ENCODE assay signal across 24 cellular contexts in genomic region chr6:34484391-34484790, GRCh38. TPM values are rescaled to one million over a fixed set of nuclear protein-coding genes. Genes with fewer than 3 reads are reported as not detected.
DNase-seq lines count a peak whose midpoint lies in the region; ATAC-seq lines count a peak whose summit lies in the region.
"Had no signal": no experiment of that assay in that cellular context is flagged by ENCODE, and none has a peak within 500 bp of the region (broad histone marks: within the 10 kb centered on the region; RNA-seq: fewer than 3 reads in every experiment).

No MANE protein-coding gene starts in this region.

- H3K36me3 Mint-ChIP-seq in activated T-cell treated with anti-CD3 and anti-CD28 coated beads, Interleukin-2, amount 50 U/mL, for 4 hours (ENCODE audit: insufficient read depth) = no peaks in the 10 kb centered on the region
- H3K36me3 Mint-ChIP-seq in activated T-helper 17 cell treated with anti-CD3 and anti-CD28 coated beads, Interleukin-2, amount 50 U/mL, for 72 hours (ENCODE audit: low read depth) = no peaks in the 10 kb centered on the region
- no peaks in the 10 kb centered on the region for H3K36me3 Mint-ChIP-seq in natural killer cell treated with Interleukin-12 subunit alpha and Interleukin-12 subunit beta and Interleukin-15 and Interleukin-18, amount 100 ng/mL, for 72 hours
- H3K36me3 Mint-ChIP-seq: CD14-positive monocyte; immature natural killer cell; neural progenitor cell; stimulated activated naive B cell treated with anti-CD40 and anti-IgM and Interleukin-4, amounts not matched to agents 10 μg/mL and 1 μg/mL and 100 μg/mL, for 72 hours had no signal

- no peaks in the 10 kb centered on the region for H3K36me3 ChIP-seq in KOPT-K1 (ENCODE audit: insufficient read depth, low read length)
- H3K36me3 ChIP-seq: left ventricle myocardium inferior, neural progenitor cell, prostate gland, SJSA1, tibial artery had no signal

- peaks cover 31% of the 10 kb centered on the region for H3K4me1 Mint-ChIP-seq in activated T-cell treated with anti-CD3 and anti-CD28 coated beads, Interleukin-2, amount 50 U/mL, for 4 hours (ENCODE audit: low read depth)
- H3K4me1 Mint-ChIP-seq in activated T-helper 17 cell treated with anti-CD3 and anti-CD28 coated beads, Interleukin-2, amount 50 U/mL, for 72 hours = peaks cover 21% of the 10 kb centered on the region
- H3K4me1 Mint-ChIP-seq in natural killer cell treated with Interleukin-12 subunit alpha and Interleukin-12 subunit beta and Interleukin-15 and Interleukin-18, amount 100 ng/mL, for 72 hours (ENCODE audit: low read depth in 2 of 2) = peaks cover 16 to 19% of the 10 kb centered on the region in 2 donors
- H3K4me1 Mint-ChIP-seq: CD14-positive monocyte, neural progenitor cell had no signal

- ATAC-seq in activated T-cell treated with anti-CD3 and anti-CD28 coated beads, Interleukin-2, amount 50 U/mL, for 4 hours = peak; percentile 20 to 44
- peak; percentile 79 for ATAC-seq in activated T-helper 17 cell treated with anti-CD3 and anti-CD28 coated beads, Interleukin-2, amount 50 U/mL, for 72 hours (replicated peaks)
- no peak for ATAC-seq in natural killer cell treated with Interleukin-12 subunit alpha and Interleukin-12 subunit beta and Interleukin-15 and Interleukin-18, amount 100 ng/mL, for 72 hours
- no peak for ATAC-seq in HG02759 (IDR thresholded peaks at IDR 0.05; ENCODE audit: unreplicated experiment)
- ATAC-seq: Panc1 had no signal

- H3K27ac ChIP-seq in KOPT-K1 (ENCODE audit: low read depth, low read length, poor library complexity, severe bottlenecking) = peak overlapping the region; percentile 86
- H3K27ac ChIP-seq: left ventricle myocardium inferior, neural progenitor cell, prostate gland, SJSA1, tibial artery had no signal

- peak overlapping the region; percentile 95 for H3K27ac Mint-ChIP-seq in activated T-helper 17 cell treated with anti-CD3 and anti-CD28 coated beads, Interleukin-2, amount 50 U/mL, for 72 hours
- H3K27ac Mint-ChIP-seq in natural killer cell treated with Interleukin-12 subunit alpha and Interleukin-12 subunit beta and Interleukin-15 and Interleukin-18, amount 100 ng/mL, for 72 hours = peak overlapping the region in 1 of 2 donors; percentile 70
- H3K27ac Mint-ChIP-seq: CD14-positive monocyte; dendritic cell treated with granulocyte-macrophage colony-stimulating factor and Interleukin-4, amounts not matched to agents 40 ng/mL and 50 ng/mL, for 4 days; neural progenitor cell; stimulated activated naive B cell treated with anti-CD40 and anti-IgM and Interleukin-4, amounts not matched to agents 10 μg/mL and 1 μg/mL and 100 μg/mL, for 72 hours had no signal

- H3K9me3 ChIP-seq in KOPT-K1 (ENCODE audit: insufficient read depth, low read length, poor library complexity, severe bottlenecking) = no peaks in the 10 kb centered on the region
- H3K9me3 ChIP-seq: left ventricle myocardium inferior, prostate gland, SJSA1, tibial artery had no signal

- H3K4me3 Mint-ChIP-seq in activated T-cell treated with anti-CD3 and anti-CD28 coated beads, Interleukin-2, amount 50 U/mL, for 4 hours = no peak overlapping the region
- H3K4me3 Mint-ChIP-seq in activated T-helper 17 cell treated with anti-CD3 and anti-CD28 coated beads, Interleukin-2, amount 50 U/mL, for 72 hours = peak overlapping the region; percentile 49
- H3K4me3 Mint-ChIP-seq in natural killer cell treated with Interleukin-12 subunit alpha and Interleukin-12 subunit beta and Interleukin-15 and Interleukin-18, amount 100 ng/mL, for 72 hours = peak overlapping the region; percentile 16
- H3K4me3 Mint-ChIP-seq: CD14-positive monocyte; dendritic cell treated with granulocyte-macrophage colony-stimulating factor and Interleukin-4, amounts not matched to agents 40 ng/mL and 50 ng/mL, for 4 days; GM23338; neural progenitor cell; stimulated activated naive B cell treated with anti-CD40 and anti-IgM and Interleukin-4, amounts not matched to agents 10 μg/mL and 1 μg/mL and 100 μg/mL, for 72 hours had no signal

- no peak for DNase-seq in activated T-cell treated with anti-CD3 and anti-CD28 coated beads, Interleukin-2, amount 50 U/mL, for 4 hours
- no peak for DNase-seq in activated T-cell treated with anti-CD3 and anti-CD28 coated beads, Interleukin-2, amount 50 U/mL, for 1 hour
- DNase-seq in natural killer cell treated with Interleukin-12 subunit alpha and Interleukin-12 subunit beta and Interleukin-15 and Interleukin-18, amount 100 ng/mL, for 72 hours (ENCODE audit: low spot score) = no peak
- DNase-seq in ureter (ENCODE audit: low spot score) (no peak), HuH-7 (ENCODE audit: low spot score) (no peak)
- DNase-seq: ACHN, left ventricle myocardium inferior, NCI-H1694 treated with DMSO at 0.1 percent for 48 hours, NCI-H82, tibial artery had no signal

- H3K9me3 Mint-ChIP-seq in activated T-cell treated with anti-CD3 and anti-CD28 coated beads, Interleukin-2, amount 50 U/mL, for 4 hours = no peaks in the 10 kb centered on the region
- H3K9me3 Mint-ChIP-seq in activated T-helper 17 cell treated with anti-CD3 and anti-CD28 coated beads, Interleukin-2, amount 50 U/mL, for 72 hours = no peaks in the 10 kb centered on the region
- no peaks in the 10 kb centered on the region for H3K9me3 Mint-ChIP-seq in natural killer cell treated with Interleukin-12 subunit alpha and Interleukin-12 subunit beta and Interleukin-15 and Interleukin-18, amount 100 ng/mL, for 72 hours
- H3K9me3 Mint-ChIP-seq: dendritic cell treated with granulocyte-macrophage colony-stimulating factor and Interleukin-4, amounts not matched to agents 40 ng/mL and 50 ng/mL, for 4 days; GM23338; immature natural killer cell; neural progenitor cell; stimulated activated naive B cell treated with anti-CD40 and anti-IgM and Interleukin-4, amounts not matched to agents 10 μg/mL and 1 μg/mL and 100 μg/mL, for 72 hours; T-helper 2 cell treated with Interferon-gamma antibody and Interleukin-4, amounts not matched to agents 5 μg/mL and 100 μg/mL, for 36 hours had no signal

- H3K27me3 Mint-ChIP-seq in activated T-cell treated with anti-CD3 and anti-CD28 coated beads, Interleukin-2, amount 50 U/mL, for 4 hours (ENCODE audit: low read depth) = no peaks in the 10 kb centered on the region
- no peaks in the 10 kb centered on the region for H3K27me3 Mint-ChIP-seq in activated T-helper 17 cell treated with anti-CD3 and anti-CD28 coated beads, Interleukin-2, amount 50 U/mL, for 72 hours
- H3K27me3 Mint-ChIP-seq in natural killer cell treated with Interleukin-12 subunit alpha and Interleukin-12 subunit beta and Interleukin-15 and Interleukin-18, amount 100 ng/mL, for 72 hours = no peaks in the 10 kb centered on the region

RNA-seq across cellular contexts. Expression of gene PACSIN1, which starts 18.5 kb away (rescaled TPM):
- total RNA-seq in activated T-cell treated with anti-CD3 and anti-CD28 coated beads, Interleukin-2, amount 50 U/mL, for 4 hours = under 1 TPM in 1 of 3 donors, not detected in 2; 0.05 TPM
- total RNA-seq in activated T-helper 17 cell treated with anti-CD3 and anti-CD28 coated beads, Interleukin-2, amount 50 U/mL, for 72 hours = under 1 TPM in 1 of 2 donors, not detected in 1; 0.09 TPM
- under 1 TPM in 1 of 2 donors, not detected in 1; 0.19 TPM for total RNA-seq in natural killer cell treated with Interleukin-12 subunit alpha and Interleukin-12 subunit beta and Interleukin-15 and Interleukin-18, amount 100 ng/mL, for 72 hours
- 1.9 TPM for total RNA-seq in ureter
- total RNA-seq: endothelial cell of umbilical vein, SJSA1 had no signal

RNA-seq across cellular contexts. Expression of gene RPS10, which starts 58.5 kb away (rescaled TPM):
- 1,000 to 10,000 TPM; 2,110 to 2,267 (median 2,151) TPM for total RNA-seq in activated T-cell treated with anti-CD3 and anti-CD28 coated beads, Interleukin-2, amount 50 U/mL, for 4 hours
- 1,000 to 10,000 TPM; 2,080 to 2,467 TPM for total RNA-seq in activated T-helper 17 cell treated with anti-CD3 and anti-CD28 coated beads, Interleukin-2, amount 50 U/mL, for 72 hours
- total RNA-seq in natural killer cell treated with Interleukin-12 subunit alpha and Interleukin-12 subunit beta and Interleukin-15 and Interleukin-18, amount 100 ng/mL, for 72 hours = 1,000 to 10,000 TPM in 1 of 2 donors, 100 to 1,000 TPM in 1; 874 to 1,112 TPM
- 1,781 TPM for total RNA-seq in ureter

Comparison
In these comparisons a context has a peak if more than half of its experiments do, and no peak if none do; other contexts are left out.
1. ATAC-seq: peak in activated T-cell treated with anti-CD3 and anti-CD28 coated beads, Interleukin-2, amount 50 U/mL, for 4 hours (2 of 2) and activated T-helper 17 cell treated with anti-CD3 and anti-CD28 coated beads, Interleukin-2, amount 50 U/mL, for 72 hours (single experiment); none in natural killer cell treated with Interleukin-12 subunit alpha and Interleukin-12 subunit beta and Interleukin-15 and Interleukin-18, amount 100 ng/mL, for 72 hours (0 of 2) and HG02759 (single experiment).